In genomic region chr9:130017035-130017909, GRCh38 we compare ENCODE assay signal across 13 cellular contexts. TPM values are rescaled to one million over a fixed set of nuclear protein-coding genes. Genes with fewer than 3 reads are reported as not detected.
DNase-seq lines count a peak whose midpoint lies in the region; ATAC-seq, FAIRE-seq and TF ChIP-seq lines count a peak whose summit lies in the region.
"Had no signal": no experiment of that assay in that cellular context is flagged by ENCODE, and none has a peak within 500 bp of the region (broad histone marks: within the 10 kb centered on the region; RNA-seq: fewer than 3 reads in every experiment).

No MANE protein-coding gene starts in this region.

- H3K27me3 Mint-ChIP-seq in astrocyte (ENCODE audit: low read depth, unreplicated experiment): no peaks in the 10 kb centered on the region
- H3K27me3 Mint-ChIP-seq in naive thymus-derived CD4-positive, alpha-beta T cell: no peaks in the 10 kb centered on the region

- ATAC-seq in HG03439 (IDR thresholded peaks at IDR 0.05; ENCODE audit: unreplicated experiment): peak; percentile 2
- ATAC-seq in naive thymus-derived CD4-positive, alpha-beta T cell: no peak
- no peak for ATAC-seq in HG03342 (IDR thresholded peaks at IDR 0.05; ENCODE audit: unreplicated experiment)
- no peak for ATAC-seq in HG02870 (IDR thresholded peaks at IDR 0.05; ENCODE audit: unreplicated experiment)
- ATAC-seq in GM21381 (IDR thresholded peaks at IDR 0.05; ENCODE audit: unreplicated experiment): no peak
- ATAC-seq in body of pancreas: no peak
- ATAC-seq: heart right ventricle had no signal

- DNase-seq in AG04450 (ENCODE audit: low read depth, low spot score): no peak
- peak; percentile 77 for DNase-seq in astrocyte (ENCODE audit: low read depth)
- no peak for DNase-seq in naive thymus-derived CD4-positive, alpha-beta T cell
- no peak for DNase-seq in body of pancreas
- DNase-seq: H9, heart right ventricle, NCI-H446 had no signal

- no peaks in the 10 kb centered on the region for H3K36me3 ChIP-seq in astrocyte (ENCODE audit: insufficient read depth, low read length)
- H3K36me3 ChIP-seq in naive thymus-derived CD4-positive, alpha-beta T cell (ENCODE audit: control insufficient read depth in 2 of 3, insufficient read depth in 3 of 3, low read length in 3 of 3): peaks cover 0 to 10% (median 0%) of the 10 kb centered on the region in 3 experiments
- no peaks in the 10 kb centered on the region for H3K36me3 ChIP-seq in body of pancreas (replicated peaks in 1 of 2; ENCODE audit: insufficient read depth in 1 of 2, low read depth in 2 of 2)

- peaks cover 7% of the 10 kb centered on the region for H3K36me3 Mint-ChIP-seq in astrocyte (ENCODE audit: low read depth, unreplicated experiment)
- peaks cover 0 to 34% (median 21%) of the 10 kb centered on the region in 5 donors for H3K36me3 Mint-ChIP-seq in naive thymus-derived CD4-positive, alpha-beta T cell

- no peak for FAIRE-seq in astrocyte (lab: Jason Lieb, UNC)
- FAIRE-seq: colon had no signal

- 84 to 86% methylated on average over 10 of the region's 10 CpGs for WGBS in body of pancreas, 2 donors

- H4K20me1 ChIP-seq in astrocyte (ENCODE audit: insufficient read depth, low read length): peaks cover 8% of the 10 kb centered on the region

- TF ChIP-seq CTCF in AG04450 (IDR thresholded peaks at IDR 0.05; ENCODE audit: low read depth, low read length) (no peak), astrocyte (IDR thresholded peaks at IDR 0.05; ENCODE audit: insufficient read depth, low read depth, low read length) (no peak), body of pancreas (IDR thresholded peaks at IDR 0.05) (no peak)

- peaks cover 8% of the 10 kb centered on the region for H3K4me1 ChIP-seq in astrocyte (ENCODE audit: insufficient read depth, low read length)
- peaks cover 11 to 36% of the 10 kb centered on the region in 2 donors for H3K4me1 ChIP-seq in naive thymus-derived CD4-positive, alpha-beta T cell (ENCODE audit: control insufficient read depth in 2 of 2, insufficient read depth in 2 of 2, low read length in 2 of 2)
- H3K4me1 ChIP-seq in body of pancreas: no peaks in the 10 kb centered on the region

- no peaks in the 10 kb centered on the region for H3K79me2 ChIP-seq in astrocyte (ENCODE audit: insufficient read depth, low read length)

- peaks cover 4% of the 10 kb centered on the region for H3K9me3 Mint-ChIP-seq in astrocyte (ENCODE audit: unreplicated experiment)
- peaks cover 0 to 8% (median under 1%) of the 10 kb centered on the region in 11 donors for H3K9me3 Mint-ChIP-seq in naive thymus-derived CD4-positive, alpha-beta T cell

- peak overlapping the region; percentile 42 for H3K4me2 ChIP-seq in astrocyte (ENCODE audit: low read length)
- H3K4me2 ChIP-seq: BLaER1 treated with 17β-estradiol and CSF1 and Interleukin-3, amounts not matched to agents 10 nM and 100 nM had no signal

- CTCF ChIA-PET in AG04450 (lab: Charles Lee): no interaction called here
- CTCF ChIA-PET in naive thymus-derived CD4-positive, alpha-beta T cell (lab: Charles Lee): interaction anchor here (0.6 to 0.7 kb wide), 2 partner anchors 44 to 73 kb away, joined by 3 read pairs; no protein-coding TSS in a partner anchor

- peak overlapping the region; percentile 99 for H3K27ac Mint-ChIP-seq in astrocyte (ENCODE audit: unreplicated experiment)
- peak overlapping the region; percentile 55 to 89 (median 78) for H3K27ac Mint-ChIP-seq in naive thymus-derived CD4-positive, alpha-beta T cell
- H3K27ac Mint-ChIP-seq: H9 had no signal

- POLR2A ChIA-PET in AG04450 (lab: Yijun Ruan, JAX): interaction anchor here (0.5 kb wide), 1 partner anchor 254 kb away, joined by 8 read pairs; no protein-coding TSS in a partner anchor
- POLR2A ChIA-PET in naive thymus-derived CD4-positive, alpha-beta T cell (lab: Charles Lee): interaction anchor here (0.9 to 1.3 kb wide), 2 partner anchors 53 to 55 kb away, joined by 3 to 5 read pairs; no protein-coding TSS in a partner anchor

- H3K9me3 ChIP-seq in AG04450 (ENCODE audit: control insufficient read depth, insufficient read depth, low read length): peaks cover 4% of the 10 kb centered on the region; the same call in 1 of the 2 replicates
- no peaks in the 10 kb centered on the region for H3K9me3 ChIP-seq in astrocyte (ENCODE audit: insufficient read depth, low read depth, low read length)
- peaks cover 0 to 7% (median 0%) of the 10 kb centered on the region in 3 experiments for H3K9me3 ChIP-seq in naive thymus-derived CD4-positive, alpha-beta T cell (ENCODE audit: control insufficient read depth in 2 of 3, low read length in 3 of 3)
- H3K9me3 ChIP-seq in body of pancreas: no peaks in the 10 kb centered on the region

- H3K4me1 Mint-ChIP-seq in astrocyte (ENCODE audit: low read depth, unreplicated experiment): peaks cover 15% of the 10 kb centered on the region
- peaks cover 16 to 77% (median 65%) of the 10 kb centered on the region in 7 donors for H3K4me1 Mint-ChIP-seq in naive thymus-derived CD4-positive, alpha-beta T cell
- H3K4me1 Mint-ChIP-seq: H9 had no signal

- no peak overlapping the region for H2AFZ ChIP-seq in astrocyte (ENCODE audit: low read depth, low read length)

- H3K27ac ChIP-seq in AG04450 (ENCODE audit: low read depth, low read length): peak overlapping the region; percentile 68
- H3K27ac ChIP-seq in astrocyte (ENCODE audit: low read depth, low read length): peak overlapping the region; percentile 71
- no peak overlapping the region for H3K27ac ChIP-seq in naive thymus-derived CD4-positive, alpha-beta T cell (ENCODE audit: low read depth, low read length)
- H3K27ac ChIP-seq in body of pancreas: no peak overlapping the region
- H3K27ac ChIP-seq: BLaER1 treated with 17β-estradiol and CSF1 and Interleukin-3, amounts not matched to agents 10 nM and 100 nM had no signal

- H3K4me3 ChIP-seq in AG04450 (ENCODE audit: low read depth, low read length) (no peak overlapping the region), astrocyte (ENCODE audit: insufficient read depth, low read depth, low read length) (no peak overlapping the region), body of pancreas (no peak overlapping the region)
- H3K4me3 ChIP-seq in naive thymus-derived CD4-positive, alpha-beta T cell (ENCODE audit: low read length): no peak overlapping the region
- H3K4me3 ChIP-seq: BLaER1 treated with 17β-estradiol and CSF1 and Interleukin-3, amounts not matched to agents 10 nM and 100 nM; heart right ventricle had no signal

- TF ChIP-seq POLR2A in body of pancreas (IDR thresholded peaks at IDR 0.05): no peak

- H3K9ac ChIP-seq in astrocyte (ENCODE audit: low read length): peak overlapping the region; percentile 25
- H3K9ac ChIP-seq: BLaER1 treated with 17β-estradiol and CSF1 and Interleukin-3, amounts not matched to agents 10 nM and 100 nM had no signal

- peak overlapping the region; percentile 12 for H3K4me3 Mint-ChIP-seq in astrocyte (ENCODE audit: unreplicated experiment)
- H3K4me3 Mint-ChIP-seq in naive thymus-derived CD4-positive, alpha-beta T cell: peak overlapping the region in 4 of 10 donors; percentile 1 to 31 (median 16)
- H3K4me3 Mint-ChIP-seq: H9 had no signal

- intact Hi-C loops in naive thymus-derived CD4-positive, alpha-beta T cell (cut with micrococcal nuclease): no loop called here
- intact Hi-C loops in body of pancreas (cut with DNase I): no loop called here

- H3K27me3 ChIP-seq in AG04450 (ENCODE audit: control insufficient read depth, insufficient read depth, low read length) (no peaks in the 10 kb centered on the region), astrocyte (ENCODE audit: insufficient read depth, low read length) (no peaks in the 10 kb centered on the region), body of pancreas (no peaks in the 10 kb centered on the region)
- H3K27me3 ChIP-seq in naive thymus-derived CD4-positive, alpha-beta T cell (ENCODE audit: control insufficient read depth in 2 of 2, insufficient read depth in 2 of 2, low read length in 2 of 2): no peaks in the 10 kb centered on the region
- H3K27me3 ChIP-seq: BLaER1 treated with 17β-estradiol and CSF1 and Interleukin-3, amounts not matched to agents 10 nM and 100 nM; heart right ventricle had no signal

RNA-seq across cellular contexts. Expression of gene FNBP1, which starts 25.7 kb away (rescaled TPM):
- polyA plus RNA-seq in AG04450 (2011; rRNA removed): 19.1 and 22.3 TPM in 2 replicates
- 17.4 and 28.4 TPM in 2 replicates for polyA minus RNA-seq in AG04450 (2011; rRNA and poly(A)+ RNA removed)
- total RNA-seq in astrocyte: 60.9 and 63.5 TPM in 2 replicates
- total RNA-seq in naive thymus-derived CD4-positive, alpha-beta T cell: 100 to 1,000 TPM; 160 to 207 (median 174) TPM
- 100 to 1,000 TPM; 138 to 160 TPM for polyA plus RNA-seq in naive thymus-derived CD4-positive, alpha-beta T cell
- total RNA-seq in body of pancreas: 10 to 100 TPM; 17.1 to 17.9 TPM

RNA-seq across cellular contexts. Expression of gene GPR107, which starts 36.4 kb away (rescaled TPM):
- polyA plus RNA-seq in AG04450 (2011; rRNA removed): 39.3 and 45.1 TPM in 2 replicates
- polyA minus RNA-seq in AG04450 (2011; rRNA and poly(A)+ RNA removed): 32.8 and 40.5 TPM in 2 replicates
- total RNA-seq in astrocyte (58.7 and 62.3 TPM in 2 replicates), body of pancreas (10 to 100 TPM in 1 of 2 donors, 1 to 10 TPM in 1; 9.6 to 11.4 TPM)
- 10 to 100 TPM; 21.6 to 24.0 (median 22.8) TPM for total RNA-seq in naive thymus-derived CD4-positive, alpha-beta T cell
- polyA plus RNA-seq in naive thymus-derived CD4-positive, alpha-beta T cell: 1 to 10 TPM; 2.8 to 3.0 TPM

Comparison
In these comparisons a context has a peak if more than half of its experiments do, and no peak if none do; other contexts are left out.
1. H3K27ac ChIP-seq: peak in AG04450 (single experiment) and astrocyte (single experiment); none in naive thymus-derived CD4-positive, alpha-beta T cell (single experiment) and body of pancreas (0 of 4).